In the genomic region with DNA sequence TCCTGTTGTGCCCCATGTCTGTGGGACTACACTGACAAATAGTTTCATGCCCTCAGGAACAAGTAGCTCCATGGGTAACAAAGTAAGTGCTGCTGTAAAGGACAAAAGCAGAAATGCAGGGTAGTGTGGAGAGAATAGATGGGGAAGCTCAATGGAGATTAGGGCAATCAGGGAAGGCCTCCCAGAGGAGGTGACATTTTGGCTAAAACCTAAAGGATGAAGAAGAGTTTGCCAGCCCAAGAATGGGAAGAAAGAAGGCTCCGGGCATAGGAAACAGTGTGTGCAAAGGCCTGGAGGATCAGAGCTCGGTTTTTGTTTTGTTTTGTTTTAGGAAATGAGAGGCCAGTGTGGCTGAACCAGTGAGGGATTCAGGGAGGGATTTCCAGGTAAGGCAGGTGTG, we compare ENCODE assay signal across 17 cellular contexts. TPM values are rescaled to one million over a fixed set of nuclear protein-coding genes. Genes with fewer than 3 reads are reported as not detected.
DNase-seq lines count a peak whose midpoint lies in the region; ATAC-seq and TF ChIP-seq lines count a peak whose summit lies in the region.
"Had no signal": no experiment of that assay in that cellular context is flagged by ENCODE, and none has a peak within 500 bp of the region (broad histone marks: within the 10 kb centered on the region; RNA-seq: fewer than 3 reads in every experiment).

No MANE protein-coding gene starts in this region.

- peak overlapping the region; percentile 67 for H3K27ac Mint-ChIP-seq in T-helper 2 cell treated with Interferon-gamma antibody and Interleukin-4, amounts not matched to agents 5 μg/mL and 100 μg/mL, for 36 hours
- peak overlapping the region; percentile 91 for H3K27ac Mint-ChIP-seq in activated T-helper 1 cell treated with anti-CD3 and anti-CD28 coated beads, Interleukin-12 subunit alpha, Interleukin-12 subunit beta, Interleukin-2, Interleukin-4 antibody, amounts not matched to agents 30 ng/mL and 10 ng/mL and 1 ng/mL, durations not matched to agents 14 hours and 24 hours and 36 hours
- H3K27ac Mint-ChIP-seq: nephron had no signal

- no peaks in the 10 kb centered on the region for H3K9me2 ChIP-seq in DOHH2 (replicated peaks; ENCODE audit: control insufficient read depth, low read length)

- peak overlapping the region; percentile 59 for H3K4me2 ChIP-seq in DOHH2 (ENCODE audit: low read length)

- no peak for DNase-seq in T-helper 2 cell treated with Interferon-gamma antibody and Interleukin-4, amounts not matched to agents 5 μg/mL and 100 μg/mL, for 36 hours (ENCODE audit: low spot score)
- DNase-seq in T-helper 2 cell (no peak), NCI-H1048 (lab: John Stamatoyannopoulos, UW) (no peak), dermis blood vessel endothelial cell (no peak)
- no peak for DNase-seq in activated T-helper 1 cell treated with anti-CD3 and anti-CD28 coated beads, Interleukin-12 subunit alpha, Interleukin-12 subunit beta, Interleukin-2, Interleukin-4 antibody, amounts not matched to agents 30 ng/mL and 10 ng/mL and 1 ng/mL, durations not matched to agents 14 hours and 24 hours and 36 hours (ENCODE audit: low spot score)
- DNase-seq: esophagus squamous epithelium; KG1; NCI-H774; stimulated activated CD4-positive, alpha-beta T cell treated with anti-CD3 and anti-CD28 coated beads, Interleukin-12 subunit alpha, Interleukin-12 subunit beta, amount 100 ng/mL, for 4 hours; stimulated activated naive CD8-positive, alpha-beta T cell treated with anti-CD3 and anti-CD28 coated beads, Interleukin-15, Interleukin-2, amounts not matched to agents 100 U/mL and 50 U/mL, for 24 hours had no signal

- no peak for TF ChIP-seq CTCF in DOHH2 (IDR thresholded peaks at IDR 0.05; ENCODE audit: low read depth, low read length, poor library complexity, severe bottlenecking)

- no peaks in the 10 kb centered on the region for H3K9me3 Mint-ChIP-seq in T-helper 2 cell treated with Interferon-gamma antibody and Interleukin-4, amounts not matched to agents 5 μg/mL and 100 μg/mL, for 36 hours
- H3K9me3 Mint-ChIP-seq in activated T-helper 1 cell treated with anti-CD3 and anti-CD28 coated beads, Interleukin-12 subunit alpha, Interleukin-12 subunit beta, Interleukin-2, Interleukin-4 antibody, amounts not matched to agents 30 ng/mL and 10 ng/mL and 1 ng/mL, durations not matched to agents 14 hours and 24 hours and 36 hours, result no peaks in the 10 kb centered on the region
- H3K9me3 Mint-ChIP-seq: nephron had no signal

- peaks cover 91% of the 10 kb centered on the region for H3K79me2 ChIP-seq in DOHH2 (ENCODE audit: control insufficient read depth, low read length)

- H3K36me3 ChIP-seq in DOHH2 (ENCODE audit: control insufficient read depth, low read length), result peaks cover 45% of the 10 kb centered on the region
- H3K36me3 ChIP-seq: esophagus squamous epithelium had no signal

- no peaks in the 10 kb centered on the region for H3K27me3 Mint-ChIP-seq in T-helper 2 cell treated with Interferon-gamma antibody and Interleukin-4, amounts not matched to agents 5 μg/mL and 100 μg/mL, for 36 hours (ENCODE audit: low read depth)
- H3K27me3 Mint-ChIP-seq in activated T-helper 1 cell treated with anti-CD3 and anti-CD28 coated beads, Interleukin-12 subunit alpha, Interleukin-12 subunit beta, Interleukin-2, Interleukin-4 antibody, amounts not matched to agents 30 ng/mL and 10 ng/mL and 1 ng/mL, durations not matched to agents 14 hours and 24 hours and 36 hours (ENCODE audit: insufficient read depth), result no peaks in the 10 kb centered on the region

- no peaks in the 10 kb centered on the region for H3K9me3 ChIP-seq in DOHH2 (ENCODE audit: control insufficient read depth, insufficient read depth, low read length)
- H3K9me3 ChIP-seq: body of pancreas, esophagus squamous epithelium had no signal

- H3K27ac ChIP-seq in DOHH2 (ENCODE audit: low read depth, low read length), result peak overlapping the region; percentile 98
- H3K27ac ChIP-seq in layer of hippocampus (ENCODE audit: low read depth, low read length), result peak overlapping the region; percentile 80
- H3K27ac ChIP-seq: body of pancreas, RWPE1 had no signal

- H3K4me1 Mint-ChIP-seq in T-helper 2 cell treated with Interferon-gamma antibody and Interleukin-4, amounts not matched to agents 5 μg/mL and 100 μg/mL, for 36 hours (ENCODE audit: low read depth), result peaks cover 42% of the 10 kb centered on the region
- peaks cover 67% of the 10 kb centered on the region for H3K4me1 Mint-ChIP-seq in activated T-helper 1 cell treated with anti-CD3 and anti-CD28 coated beads, Interleukin-12 subunit alpha, Interleukin-12 subunit beta, Interleukin-2, Interleukin-4 antibody, amounts not matched to agents 30 ng/mL and 10 ng/mL and 1 ng/mL, durations not matched to agents 14 hours and 24 hours and 36 hours (ENCODE audit: low read depth)
- H3K4me1 Mint-ChIP-seq: nephron had no signal

- peaks cover 18% of the 10 kb centered on the region for H3F3A ChIP-seq in DOHH2 (ENCODE audit: control insufficient read depth, insufficient read depth)

- peaks cover 22% of the 10 kb centered on the region for H3K36me3 Mint-ChIP-seq in T-helper 2 cell treated with Interferon-gamma antibody and Interleukin-4, amounts not matched to agents 5 μg/mL and 100 μg/mL, for 36 hours (ENCODE audit: low read depth)
- peaks cover 43% of the 10 kb centered on the region for H3K36me3 Mint-ChIP-seq in activated T-helper 1 cell treated with anti-CD3 and anti-CD28 coated beads, Interleukin-12 subunit alpha, Interleukin-12 subunit beta, Interleukin-2, Interleukin-4 antibody, amounts not matched to agents 30 ng/mL and 10 ng/mL and 1 ng/mL, durations not matched to agents 14 hours and 24 hours and 36 hours (ENCODE audit: low read depth)

- peaks cover 91% of the 10 kb centered on the region for H3K4me1 ChIP-seq in DOHH2 (ENCODE audit: control insufficient read depth, low read length)
- H3K4me1 ChIP-seq: body of pancreas had no signal

- no peak for ATAC-seq in HG03196 (IDR thresholded peaks at IDR 0.05; ENCODE audit: unreplicated experiment)
- ATAC-seq: body of pancreas; stimulated activated naive CD8-positive, alpha-beta T cell treated with anti-CD3 and anti-CD28 coated beads, Interleukin-15, Interleukin-2, amounts not matched to agents 100 U/mL and 50 U/mL, for 24 hours had no signal

- H3K4me3 ChIP-seq in DOHH2 (ENCODE audit: low read length), result peak overlapping the region; percentile 49
- H3K4me3 ChIP-seq: body of pancreas, esophagus squamous epithelium, lung had no signal

- H3K27me3 ChIP-seq in DOHH2 (ENCODE audit: control insufficient read depth, low read length), result no peaks in the 10 kb centered on the region
- no peaks in the 10 kb centered on the region for H3K27me3 ChIP-seq in layer of hippocampus (ENCODE audit: control insufficient read depth, insufficient read depth, low read length)
- H3K27me3 ChIP-seq: body of pancreas had no signal

- no peaks in the 10 kb centered on the region for H4K20me1 ChIP-seq in DOHH2 (ENCODE audit: control insufficient read depth, insufficient read depth, low read depth, low read length)

- intact Hi-C loops in activated T-helper 1 cell treated with anti-CD3 and anti-CD28 coated beads, Interleukin-12 subunit alpha, Interleukin-12 subunit beta, Interleukin-2, Interleukin-4 antibody, amounts not matched to agents 30 ng/mL and 10 ng/mL and 1 ng/mL, durations not matched to agents 14 hours and 24 hours and 36 hours (cut with micrococcal nuclease), result no loop called here

- no peak overlapping the region for H3K4me3 Mint-ChIP-seq in T-helper 2 cell treated with Interferon-gamma antibody and Interleukin-4, amounts not matched to agents 5 μg/mL and 100 μg/mL, for 36 hours
- peak overlapping the region; percentile 5 for H3K4me3 Mint-ChIP-seq in activated T-helper 1 cell treated with anti-CD3 and anti-CD28 coated beads, Interleukin-12 subunit alpha, Interleukin-12 subunit beta, Interleukin-2, Interleukin-4 antibody, amounts not matched to agents 30 ng/mL and 10 ng/mL and 1 ng/mL, durations not matched to agents 14 hours and 24 hours and 36 hours
- H3K4me3 Mint-ChIP-seq: nephron had no signal

RNA-seq across cellular contexts. Expression of a gene that starts 43.6 kb away (rescaled TPM):
- 11.0 and 12.4 TPM in 2 replicates for total RNA-seq in activated T-helper 1 cell treated with anti-CD3 and anti-CD28 coated beads, Interleukin-12 subunit alpha, Interleukin-12 subunit beta, Interleukin-2, Interleukin-4 antibody, amounts not matched to agents 30 ng/mL and 10 ng/mL and 1 ng/mL, durations not matched to agents 14 hours and 24 hours and 36 hours
- 23.5 and 67.6 TPM in 2 replicates for total RNA-seq in dermis blood vessel endothelial cell
